Comparison of ENCODE assay signal across 1 cellular context in genomic region chr11:67288198-67288451, GRCh38.
TF ChIP-seq lines count a peak whose summit lies in the region.

No MANE protein-coding gene starts in this region.

TF ChIP-seq in HepG2, 621 proteins besides CTCF, POLR2A, EP300 and RAD21 (continues in another document):
- TF ChIP-seq, protein P1, sequence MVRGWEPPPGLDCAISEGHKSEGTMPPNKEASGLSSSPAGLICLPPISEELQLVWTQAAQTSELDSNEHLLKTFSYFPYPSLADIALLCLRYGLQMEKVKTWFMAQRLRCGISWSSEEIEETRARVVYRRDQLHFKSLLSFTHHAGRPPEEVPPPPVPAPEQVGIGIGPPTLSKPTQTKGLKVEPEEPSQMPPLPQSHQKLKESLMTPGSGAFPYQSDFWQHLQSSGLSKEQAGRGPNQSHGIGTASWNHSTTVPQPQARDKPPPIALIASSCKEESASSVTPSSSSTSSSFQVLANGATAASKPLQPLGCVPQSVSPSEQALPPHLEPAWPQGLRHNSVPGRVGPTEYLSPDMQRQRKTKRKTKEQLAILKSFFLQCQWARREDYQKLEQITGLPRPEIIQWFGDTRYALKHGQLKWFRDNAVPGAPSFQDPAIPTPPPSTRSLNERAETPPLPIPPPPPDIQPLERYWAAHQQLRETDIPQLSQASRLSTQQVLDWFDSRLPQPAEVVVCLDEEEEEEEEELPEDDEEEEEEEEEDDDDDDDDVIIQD (CRISPR knock-in tag; IDR thresholded peaks at IDR 0.05; ENCODE audit: low read depth), result 0 out of 2 replicates have a peak, but pooled peaks have one; percentile 55
- no peak for TF ChIP-seq FOXA1 (IDR thresholded peaks at IDR 0.05)
- no peak for TF ChIP-seq FOXA1 (CRISPR knock-in tag; IDR thresholded peaks at IDR 0.05)
- no peak for TF ChIP-seq HDAC2 (CRISPR knock-in tag; IDR thresholded peaks at IDR 0.05)
- peak; percentile 57 for TF ChIP-seq ZHX2 (IDR thresholded peaks at IDR 0.05; ENCODE audit: low read depth)
- no peak for TF ChIP-seq ZHX2 (CRISPR knock-in tag; IDR thresholded peaks at IDR 0.05; ENCODE audit: borderline replicate concordance)
- TF ChIP-seq, protein P2, sequence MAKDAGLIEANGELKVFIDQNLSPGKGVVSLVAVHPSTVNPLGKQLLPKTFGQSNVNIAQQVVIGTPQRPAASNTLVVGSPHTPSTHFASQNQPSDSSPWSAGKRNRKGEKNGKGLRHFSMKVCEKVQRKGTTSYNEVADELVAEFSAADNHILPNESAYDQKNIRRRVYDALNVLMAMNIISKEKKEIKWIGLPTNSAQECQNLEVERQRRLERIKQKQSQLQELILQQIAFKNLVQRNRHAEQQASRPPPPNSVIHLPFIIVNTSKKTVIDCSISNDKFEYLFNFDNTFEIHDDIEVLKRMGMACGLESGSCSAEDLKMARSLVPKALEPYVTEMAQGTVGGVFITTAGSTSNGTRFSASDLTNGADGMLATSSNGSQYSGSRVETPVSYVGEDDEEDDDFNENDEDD (CRISPR knock-in tag; IDR thresholded peaks at IDR 0.05; ENCODE audit: borderline replicate concordance), result no peak
- peak; percentile 40; the same call in 1 of the 2 replicates for TF ChIP-seq KDM6A (CRISPR knock-in tag; IDR thresholded peaks at IDR 0.05; ENCODE audit: low read depth)
- peak; percentile 60; the same call in 1 of the 2 replicates for TF ChIP-seq MTF2 (CRISPR knock-in tag; IDR thresholded peaks at IDR 0.05; ENCODE audit: borderline replicate concordance)
- TF ChIP-seq ZNF543 (CRISPR knock-in tag; IDR thresholded peaks at IDR 0.05), result no peak
- TF ChIP-seq, protein P3, sequence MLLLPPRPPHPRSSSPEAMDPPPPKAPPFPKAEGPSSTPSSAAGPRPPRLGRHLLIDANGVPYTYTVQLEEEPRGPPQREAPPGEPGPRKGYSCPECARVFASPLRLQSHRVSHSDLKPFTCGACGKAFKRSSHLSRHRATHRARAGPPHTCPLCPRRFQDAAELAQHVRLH (CRISPR knock-in tag; IDR thresholded peaks at IDR 0.05; ENCODE audit: borderline replicate concordance, low read depth), result no peak
- no peak for TF ChIP-seq ZNF800 (CRISPR knock-in tag; IDR thresholded peaks at IDR 0.05)
- TF ChIP-seq SMC3 (IDR thresholded peaks at IDR 0.05; ENCODE audit: low read length), result no peak
- TF ChIP-seq, protein P4, sequence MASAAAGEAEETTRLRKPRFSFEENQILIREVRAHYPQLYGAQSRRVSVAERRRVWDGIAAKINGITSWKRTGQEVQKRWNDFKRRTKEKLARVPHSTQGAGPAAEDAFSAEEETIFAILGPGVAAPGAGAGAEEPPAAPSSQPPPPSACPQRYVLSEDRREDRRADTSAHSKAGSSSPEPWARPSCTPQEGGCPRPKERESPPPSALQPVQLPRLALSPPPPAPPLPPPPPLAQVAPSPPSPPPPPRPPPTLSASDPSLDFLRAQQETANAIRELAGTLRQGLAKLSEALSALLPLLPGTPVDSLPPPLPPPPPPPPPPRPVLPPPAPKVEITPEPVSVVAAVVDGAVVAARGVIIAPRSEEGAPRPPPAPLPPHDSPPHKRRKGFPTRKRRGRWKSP (CRISPR knock-in tag; IDR thresholded peaks at IDR 0.05), result 0 out of 2 replicates have a peak, but pooled peaks have one; percentile 21
- TF ChIP-seq ZBTB39 (CRISPR knock-in tag; IDR thresholded peaks at IDR 0.05), result no peak
- no peak for TF ChIP-seq SUZ12 (IDR thresholded peaks at IDR 0.05; ENCODE audit: low read depth, low read length)
- TF ChIP-seq, protein P5, sequence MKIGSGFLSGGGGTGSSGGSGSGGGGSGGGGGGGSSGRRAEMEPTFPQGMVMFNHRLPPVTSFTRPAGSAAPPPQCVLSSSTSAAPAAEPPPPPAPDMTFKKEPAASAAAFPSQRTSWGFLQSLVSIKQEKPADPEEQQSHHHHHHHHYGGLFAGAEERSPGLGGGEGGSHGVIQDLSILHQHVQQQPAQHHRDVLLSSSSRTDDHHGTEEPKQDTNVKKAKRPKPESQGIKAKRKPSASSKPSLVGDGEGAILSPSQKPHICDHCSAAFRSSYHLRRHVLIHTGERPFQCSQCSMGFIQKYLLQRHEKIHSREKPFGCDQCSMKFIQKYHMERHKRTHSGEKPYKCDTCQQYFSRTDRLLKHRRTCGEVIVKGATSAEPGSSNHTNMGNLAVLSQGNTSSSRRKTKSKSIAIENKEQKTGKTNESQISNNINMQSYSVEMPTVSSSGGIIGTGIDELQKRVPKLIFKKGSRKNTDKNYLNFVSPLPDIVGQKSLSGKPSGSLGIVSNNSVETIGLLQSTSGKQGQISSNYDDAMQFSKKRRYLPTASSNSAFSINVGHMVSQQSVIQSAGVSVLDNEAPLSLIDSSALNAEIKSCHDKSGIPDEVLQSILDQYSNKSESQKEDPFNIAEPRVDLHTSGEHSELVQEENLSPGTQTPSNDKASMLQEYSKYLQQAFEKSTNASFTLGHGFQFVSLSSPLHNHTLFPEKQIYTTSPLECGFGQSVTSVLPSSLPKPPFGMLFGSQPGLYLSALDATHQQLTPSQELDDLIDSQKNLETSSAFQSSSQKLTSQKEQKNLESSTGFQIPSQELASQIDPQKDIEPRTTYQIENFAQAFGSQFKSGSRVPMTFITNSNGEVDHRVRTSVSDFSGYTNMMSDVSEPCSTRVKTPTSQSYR (CRISPR knock-in tag; IDR thresholded peaks at IDR 0.05; ENCODE audit: borderline replicate concordance), result no peak
- no peak for TF ChIP-seq HMG20A (CRISPR knock-in tag; IDR thresholded peaks at IDR 0.05; ENCODE audit: borderline replicate concordance)
- no peak for TF ChIP-seq PCBP2 (optimal IDR thresholded peaks at IDR 0.05; ENCODE audit: low read depth, low read length, poor library complexity, severe bottlenecking)
- no peak for TF ChIP-seq ZNF251 (CRISPR knock-in tag; IDR thresholded peaks at IDR 0.05)
- no peak for TF ChIP-seq SMARCC2 (IDR thresholded peaks at IDR 0.05)
- TF ChIP-seq ZNF460 (CRISPR knock-in tag; IDR thresholded peaks at IDR 0.05; ENCODE audit: borderline replicate concordance), result no peak
- TF ChIP-seq, protein P6, sequence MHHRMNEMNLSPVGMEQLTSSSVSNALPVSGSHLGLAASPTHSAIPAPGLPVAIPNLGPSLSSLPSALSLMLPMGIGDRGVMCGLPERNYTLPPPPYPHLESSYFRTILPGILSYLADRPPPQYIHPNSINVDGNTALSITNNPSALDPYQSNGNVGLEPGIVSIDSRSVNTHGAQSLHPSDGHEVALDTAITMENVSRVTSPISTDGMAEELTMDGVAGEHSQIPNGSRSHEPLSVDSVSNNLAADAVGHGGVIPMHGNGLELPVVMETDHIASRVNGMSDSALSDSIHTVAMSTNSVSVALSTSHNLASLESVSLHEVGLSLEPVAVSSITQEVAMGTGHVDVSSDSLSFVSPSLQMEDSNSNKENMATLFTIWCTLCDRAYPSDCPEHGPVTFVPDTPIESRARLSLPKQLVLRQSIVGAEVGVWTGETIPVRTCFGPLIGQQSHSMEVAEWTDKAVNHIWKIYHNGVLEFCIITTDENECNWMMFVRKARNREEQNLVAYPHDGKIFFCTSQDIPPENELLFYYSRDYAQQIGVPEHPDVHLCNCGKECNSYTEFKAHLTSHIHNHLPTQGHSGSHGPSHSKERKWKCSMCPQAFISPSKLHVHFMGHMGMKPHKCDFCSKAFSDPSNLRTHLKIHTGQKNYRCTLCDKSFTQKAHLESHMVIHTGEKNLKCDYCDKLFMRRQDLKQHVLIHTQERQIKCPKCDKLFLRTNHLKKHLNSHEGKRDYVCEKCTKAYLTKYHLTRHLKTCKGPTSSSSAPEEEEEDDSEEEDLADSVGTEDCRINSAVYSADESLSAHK (CRISPR knock-in tag; IDR thresholded peaks at IDR 0.05; ENCODE audit: borderline replicate concordance), result no peak
- TF ChIP-seq ZNF850 (CRISPR knock-in tag; conservative IDR thresholded peaks at IDR 0.05), result no peak
- TF ChIP-seq BRCA1 (CRISPR knock-in tag; IDR thresholded peaks at IDR 0.05), result no peak
- TF ChIP-seq ELK4 (CRISPR knock-in tag; IDR thresholded peaks at IDR 0.05; ENCODE audit: borderline replicate concordance), result no peak
- TF ChIP-seq JUNB (CRISPR knock-in tag; IDR thresholded peaks at IDR 0.05; ENCODE audit: borderline replicate concordance), result no peak
- TF ChIP-seq ZNF30 (CRISPR knock-in tag; IDR thresholded peaks at IDR 0.05), result no peak
